In the genomic region with DNA sequence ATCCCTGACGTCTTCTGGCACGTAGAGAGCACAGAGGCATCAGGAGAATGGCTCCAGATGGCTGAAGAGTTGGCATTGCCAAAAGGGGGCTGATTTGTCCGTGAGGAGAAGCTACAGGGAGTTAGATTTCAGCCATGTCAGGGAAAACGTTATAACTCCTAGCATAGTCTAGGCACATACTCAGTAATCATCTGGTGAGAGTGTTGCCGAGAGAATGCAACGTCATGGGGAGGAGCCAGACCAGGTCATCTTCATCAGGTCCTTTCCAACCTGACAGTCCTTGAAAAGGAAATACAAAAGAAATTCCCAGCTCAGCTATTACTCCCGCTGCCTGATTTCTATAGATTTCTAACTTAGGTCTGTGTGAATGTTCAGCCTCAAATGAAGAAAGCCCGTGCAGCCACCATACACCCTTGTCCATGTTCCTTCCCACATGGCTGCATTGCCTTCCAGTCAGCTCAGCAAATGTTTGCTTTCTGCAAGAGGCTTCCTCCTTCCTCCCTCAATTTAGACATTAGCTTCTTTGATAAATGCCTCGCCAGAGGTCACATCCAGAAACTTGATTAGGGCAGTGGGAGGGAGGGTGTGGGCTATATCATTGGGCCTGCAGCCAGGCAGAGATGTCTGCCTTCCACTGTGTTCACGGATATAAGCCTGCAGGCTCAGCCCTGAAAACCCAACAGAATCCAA, we compare ENCODE assay signal across 1 cellular context.
TF ChIP-seq lines count a peak whose summit lies in the region.

No MANE protein-coding gene starts in this region.

TF ChIP-seq in HepG2, 621 proteins besides CTCF, POLR2A, EP300 and RAD21:
- TF ChIP-seq, protein P1, sequence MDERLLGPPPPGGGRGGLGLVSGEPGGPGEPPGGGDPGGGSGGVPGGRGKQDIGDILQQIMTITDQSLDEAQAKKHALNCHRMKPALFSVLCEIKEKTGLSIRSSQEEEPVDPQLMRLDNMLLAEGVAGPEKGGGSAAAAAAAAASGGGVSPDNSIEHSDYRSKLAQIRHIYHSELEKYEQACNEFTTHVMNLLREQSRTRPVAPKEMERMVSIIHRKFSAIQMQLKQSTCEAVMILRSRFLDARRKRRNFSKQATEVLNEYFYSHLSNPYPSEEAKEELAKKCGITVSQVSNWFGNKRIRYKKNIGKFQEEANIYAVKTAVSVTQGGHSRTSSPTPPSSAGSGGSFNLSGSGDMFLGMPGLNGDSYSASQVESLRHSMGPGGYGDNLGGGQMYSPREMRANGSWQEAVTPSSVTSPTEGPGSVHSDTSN (CRISPR knock-in tag; IDR thresholded peaks at IDR 0.05): no peak
- no peak for TF ChIP-seq ZNF841 (CRISPR knock-in tag; IDR thresholded peaks at IDR 0.05; ENCODE audit: borderline replicate concordance)
- TF ChIP-seq, protein P2, sequence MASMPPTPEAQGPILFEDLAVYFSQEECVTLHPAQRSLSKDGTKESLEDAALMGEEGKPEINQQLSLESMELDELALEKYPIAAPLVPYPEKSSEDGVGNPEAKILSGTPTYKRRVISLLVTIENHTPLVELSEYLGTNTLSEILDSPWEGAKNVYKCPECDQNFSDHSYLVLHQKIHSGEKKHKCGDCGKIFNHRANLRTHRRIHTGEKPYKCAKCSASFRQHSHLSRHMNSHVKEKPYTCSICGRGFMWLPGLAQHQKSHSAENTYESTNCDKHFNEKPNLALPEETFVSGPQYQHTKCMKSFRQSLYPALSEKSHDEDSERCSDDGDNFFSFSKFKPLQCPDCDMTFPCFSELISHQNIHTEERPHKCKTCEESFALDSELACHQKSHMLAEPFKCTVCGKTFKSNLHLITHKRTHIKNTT (CRISPR knock-in tag; IDR thresholded peaks at IDR 0.05): no peak
- TF ChIP-seq ZNF230 (CRISPR knock-in tag; IDR thresholded peaks at IDR 0.05): no peak
- TF ChIP-seq TAF15 (IDR thresholded peaks at IDR 0.05; ENCODE audit: low read depth, low read length, poor library complexity, severe bottlenecking): no peak
- TF ChIP-seq, protein P3, sequence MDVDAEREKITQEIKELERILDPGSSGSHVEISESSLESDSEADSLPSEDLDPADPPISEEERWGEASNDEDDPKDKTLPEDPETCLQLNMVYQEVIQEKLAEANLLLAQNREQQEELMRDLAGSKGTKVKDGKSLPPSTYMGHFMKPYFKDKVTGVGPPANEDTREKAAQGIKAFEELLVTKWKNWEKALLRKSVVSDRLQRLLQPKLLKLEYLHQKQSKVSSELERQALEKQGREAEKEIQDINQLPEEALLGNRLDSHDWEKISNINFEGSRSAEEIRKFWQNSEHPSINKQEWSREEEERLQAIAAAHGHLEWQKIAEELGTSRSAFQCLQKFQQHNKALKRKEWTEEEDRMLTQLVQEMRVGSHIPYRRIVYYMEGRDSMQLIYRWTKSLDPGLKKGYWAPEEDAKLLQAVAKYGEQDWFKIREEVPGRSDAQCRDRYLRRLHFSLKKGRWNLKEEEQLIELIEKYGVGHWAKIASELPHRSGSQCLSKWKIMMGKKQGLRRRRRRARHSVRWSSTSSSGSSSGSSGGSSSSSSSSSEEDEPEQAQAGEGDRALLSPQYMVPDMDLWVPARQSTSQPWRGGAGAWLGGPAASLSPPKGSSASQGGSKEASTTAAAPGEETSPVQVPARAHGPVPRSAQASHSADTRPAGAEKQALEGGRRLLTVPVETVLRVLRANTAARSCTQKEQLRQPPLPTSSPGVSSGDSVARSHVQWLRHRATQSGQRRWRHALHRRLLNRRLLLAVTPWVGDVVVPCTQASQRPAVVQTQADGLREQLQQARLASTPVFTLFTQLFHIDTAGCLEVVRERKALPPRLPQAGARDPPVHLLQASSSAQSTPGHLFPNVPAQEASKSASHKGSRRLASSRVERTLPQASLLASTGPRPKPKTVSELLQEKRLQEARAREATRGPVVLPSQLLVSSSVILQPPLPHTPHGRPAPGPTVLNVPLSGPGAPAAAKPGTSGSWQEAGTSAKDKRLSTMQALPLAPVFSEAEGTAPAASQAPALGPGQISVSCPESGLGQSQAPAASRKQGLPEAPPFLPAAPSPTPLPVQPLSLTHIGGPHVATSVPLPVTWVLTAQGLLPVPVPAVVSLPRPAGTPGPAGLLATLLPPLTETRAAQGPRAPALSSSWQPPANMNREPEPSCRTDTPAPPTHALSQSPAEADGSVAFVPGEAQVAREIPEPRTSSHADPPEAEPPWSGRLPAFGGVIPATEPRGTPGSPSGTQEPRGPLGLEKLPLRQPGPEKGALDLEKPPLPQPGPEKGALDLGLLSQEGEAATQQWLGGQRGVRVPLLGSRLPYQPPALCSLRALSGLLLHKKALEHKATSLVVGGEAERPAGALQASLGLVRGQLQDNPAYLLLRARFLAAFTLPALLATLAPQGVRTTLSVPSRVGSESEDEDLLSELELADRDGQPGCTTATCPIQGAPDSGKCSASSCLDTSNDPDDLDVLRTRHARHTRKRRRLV (CRISPR knock-in tag; IDR thresholded peaks at IDR 0.05): no peak
- TF ChIP-seq, protein P4, sequence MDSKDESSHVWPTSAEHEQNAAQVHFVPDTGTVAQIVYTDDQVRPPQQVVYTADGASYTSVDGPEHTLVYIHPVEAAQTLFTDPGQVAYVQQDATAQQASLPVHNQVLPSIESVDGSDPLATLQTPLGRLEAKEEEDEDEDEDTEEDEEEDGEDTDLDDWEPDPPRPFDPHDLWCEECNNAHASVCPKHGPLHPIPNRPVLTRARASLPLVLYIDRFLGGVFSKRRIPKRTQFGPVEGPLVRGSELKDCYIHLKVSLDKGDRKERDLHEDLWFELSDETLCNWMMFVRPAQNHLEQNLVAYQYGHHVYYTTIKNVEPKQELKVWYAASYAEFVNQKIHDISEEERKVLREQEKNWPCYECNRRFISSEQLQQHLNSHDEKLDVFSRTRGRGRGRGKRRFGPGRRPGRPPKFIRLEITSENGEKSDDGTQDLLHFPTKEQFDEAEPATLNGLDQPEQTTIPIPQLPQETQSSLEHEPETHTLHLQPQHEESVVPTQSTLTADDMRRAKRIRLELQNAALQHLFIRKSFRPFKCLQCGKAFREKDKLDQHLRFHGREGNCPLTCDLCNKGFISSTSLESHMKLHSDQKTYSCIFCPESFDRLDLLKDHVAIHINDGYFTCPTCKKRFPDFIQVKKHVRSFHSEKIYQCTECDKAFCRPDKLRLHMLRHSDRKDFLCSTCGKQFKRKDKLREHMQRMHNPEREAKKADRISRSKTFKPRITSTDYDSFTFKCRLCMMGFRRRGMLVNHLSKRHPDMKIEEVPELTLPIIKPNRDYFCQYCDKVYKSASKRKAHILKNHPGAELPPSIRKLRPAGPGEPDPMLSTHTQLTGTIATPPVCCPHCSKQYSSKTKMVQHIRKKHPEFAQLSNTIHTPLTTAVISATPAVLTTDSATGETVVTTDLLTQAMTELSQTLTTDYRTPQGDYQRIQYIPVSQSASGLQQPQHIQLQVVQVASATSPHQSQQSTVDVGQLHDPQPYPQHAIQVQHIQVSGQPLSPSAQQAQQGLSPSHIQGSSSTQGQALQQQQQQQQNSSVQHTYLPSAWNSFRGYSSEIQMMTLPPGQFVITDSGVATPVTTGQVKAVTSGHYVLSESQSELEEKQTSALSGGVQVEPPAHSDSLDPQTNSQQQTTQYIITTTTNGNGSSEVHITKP (CRISPR knock-in tag; IDR thresholded peaks at IDR 0.05; ENCODE audit: low read depth): no peak
- no peak for TF ChIP-seq KDM4B (CRISPR knock-in tag; IDR thresholded peaks at IDR 0.05)
- no peak for TF ChIP-seq AHR (CRISPR knock-in tag; IDR thresholded peaks at IDR 0.05)
- TF ChIP-seq, protein P5, sequence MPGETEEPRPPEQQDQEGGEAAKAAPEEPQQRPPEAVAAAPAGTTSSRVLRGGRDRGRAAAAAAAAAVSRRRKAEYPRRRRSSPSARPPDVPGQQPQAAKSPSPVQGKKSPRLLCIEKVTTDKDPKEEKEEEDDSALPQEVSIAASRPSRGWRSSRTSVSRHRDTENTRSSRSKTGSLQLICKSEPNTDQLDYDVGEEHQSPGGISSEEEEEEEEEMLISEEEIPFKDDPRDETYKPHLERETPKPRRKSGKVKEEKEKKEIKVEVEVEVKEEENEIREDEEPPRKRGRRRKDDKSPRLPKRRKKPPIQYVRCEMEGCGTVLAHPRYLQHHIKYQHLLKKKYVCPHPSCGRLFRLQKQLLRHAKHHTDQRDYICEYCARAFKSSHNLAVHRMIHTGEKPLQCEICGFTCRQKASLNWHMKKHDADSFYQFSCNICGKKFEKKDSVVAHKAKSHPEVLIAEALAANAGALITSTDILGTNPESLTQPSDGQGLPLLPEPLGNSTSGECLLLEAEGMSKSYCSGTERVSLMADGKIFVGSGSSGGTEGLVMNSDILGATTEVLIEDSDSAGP (CRISPR knock-in tag; IDR thresholded peaks at IDR 0.05; ENCODE audit: borderline replicate concordance): no peak
- TF ChIP-seq SETDB1 (CRISPR knock-in tag; IDR thresholded peaks at IDR 0.05; ENCODE audit: borderline replicate concordance): no peak
- TF ChIP-seq, protein P6, sequence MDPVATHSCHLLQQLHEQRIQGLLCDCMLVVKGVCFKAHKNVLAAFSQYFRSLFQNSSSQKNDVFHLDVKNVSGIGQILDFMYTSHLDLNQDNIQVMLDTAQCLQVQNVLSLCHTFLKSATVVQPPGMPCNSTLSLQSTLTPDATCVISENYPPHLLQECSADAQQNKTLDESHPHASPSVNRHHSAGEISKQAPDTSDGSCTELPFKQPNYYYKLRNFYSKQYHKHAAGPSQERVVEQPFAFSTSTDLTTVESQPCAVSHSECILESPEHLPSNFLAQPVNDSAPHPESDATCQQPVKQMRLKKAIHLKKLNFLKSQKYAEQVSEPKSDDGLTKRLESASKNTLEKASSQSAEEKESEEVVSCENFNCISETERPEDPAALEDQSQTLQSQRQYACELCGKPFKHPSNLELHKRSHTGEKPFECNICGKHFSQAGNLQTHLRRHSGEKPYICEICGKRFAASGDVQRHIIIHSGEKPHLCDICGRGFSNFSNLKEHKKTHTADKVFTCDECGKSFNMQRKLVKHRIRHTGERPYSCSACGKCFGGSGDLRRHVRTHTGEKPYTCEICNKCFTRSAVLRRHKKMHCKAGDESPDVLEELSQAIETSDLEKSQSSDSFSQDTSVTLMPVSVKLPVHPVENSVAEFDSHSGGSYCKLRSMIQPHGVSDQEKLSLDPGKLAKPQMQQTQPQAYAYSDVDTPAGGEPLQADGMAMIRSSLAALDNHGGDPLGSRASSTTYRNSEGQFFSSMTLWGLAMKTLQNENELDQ (CRISPR knock-in tag; IDR thresholded peaks at IDR 0.05; ENCODE audit: borderline replicate concordance): no peak
- no peak for TF ChIP-seq BORCS8-MEF2B (CRISPR knock-in tag; IDR thresholded peaks at IDR 0.05)
- no peak for TF ChIP-seq ZNF720 (CRISPR knock-in tag; IDR thresholded peaks at IDR 0.05)
